In genomic region chr15:32035285-32035684, GRCh38 we compare ENCODE assay signal across 9 cellular contexts. TPM values are rescaled to one million over a fixed set of nuclear protein-coding genes. Genes with fewer than 3 reads are reported as not detected.
"Had no signal": no experiment of that assay in that cellular context is flagged by ENCODE, and none has a peak within 500 bp of the region (broad histone marks: within the 10 kb centered on the region; RNA-seq: fewer than 3 reads in every experiment).

No MANE protein-coding gene starts in this region.

- FAIRE-seq: H1, H54 had no signal

- H3K4me2 ChIP-seq: GM23338 had no signal

- H2AFZ ChIP-seq: GM23338 had no signal

- H3K27ac ChIP-seq: HL-60 had no signal

- H3K4me3 ChIP-seq: GM23338 had no signal

- DNase-seq: H9, HCEC 1CT, Kasumi-1, KG1 had no signal

- ATAC-seq: GM23338 had no signal

RNA-seq across cellular contexts. Expression of gene CHRNA7, which starts 5.0 kb away (rescaled TPM):
- polyA plus RNA-seq: IgD-negative memory B cell had no signal
